ENCODE assay signal across 16 cellular contexts in the genomic region with DNA sequence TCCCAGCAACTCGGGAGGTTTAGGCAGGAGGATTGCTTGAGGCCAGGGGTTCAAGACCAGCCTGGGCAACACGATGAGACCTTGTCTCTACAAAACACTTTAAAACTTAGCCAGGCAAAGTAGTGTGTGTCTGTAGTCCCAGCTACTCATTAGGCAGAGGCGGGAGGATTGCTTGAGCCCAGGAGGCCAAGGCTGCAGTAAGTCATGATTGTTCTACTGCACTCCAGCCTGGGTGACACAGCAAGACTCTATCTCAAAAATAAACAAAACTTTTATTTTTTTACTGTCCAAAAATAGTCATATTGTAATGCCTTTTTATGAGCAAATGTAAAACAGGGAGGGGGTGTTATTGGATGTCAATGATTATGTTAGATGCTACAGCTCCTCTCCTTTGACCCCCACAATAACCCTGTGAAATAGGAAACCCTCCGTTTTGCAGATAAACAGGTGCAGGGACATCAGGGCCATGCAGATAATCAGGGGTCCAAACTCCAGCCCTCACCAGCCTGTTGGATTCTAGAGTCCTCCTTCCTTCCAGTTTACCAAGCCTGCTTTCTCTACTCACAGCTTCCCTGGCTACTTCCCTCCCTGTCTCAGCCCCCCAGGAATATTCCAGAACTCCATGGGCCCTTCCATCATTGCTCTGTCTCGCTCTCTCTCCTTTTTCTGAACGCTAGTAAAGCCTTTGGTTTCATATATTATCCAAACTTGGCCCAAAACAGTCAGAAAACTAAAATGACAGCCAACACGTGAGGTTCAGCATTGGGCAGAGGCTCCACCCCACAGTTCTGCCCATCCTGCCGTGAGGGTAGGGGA.
"Had no signal": no experiment of that assay in that cellular context is flagged by ENCODE, and none has a peak within 500 bp of the region (broad histone marks: within the 10 kb centered on the region; RNA-seq: fewer than 3 reads in every experiment).

No MANE protein-coding gene starts in this region.

- H3K9me3 Mint-ChIP-seq: activated CD4-positive, alpha-beta T cell treated with anti-CD3 and anti-CD28 coated beads, Interleukin-2, amount 10 ng/mL, durations not matched to agents 7 days and 5 days; activated T-cell treated with anti-CD3 and anti-CD28 coated beads, Interleukin-2, amount 50 U/mL, for 72 hours; stimulated activated memory B cell treated with anti-CD40 and anti-IgM and Interleukin-4, amounts not matched to agents 10 μg/mL and 1 μg/mL and 100 μg/mL, for 72 hours had no signal

- ATAC-seq: activated T-cell treated with anti-CD3 and anti-CD28 coated beads, Interleukin-2, amount 50 U/mL, for 72 hours; esophagus mucosa; gastroesophageal sphincter; heart right ventricle; left cardiac atrium; lower lobe of right lung; stimulated activated memory B cell treated with anti-CD40 and anti-IgM and Interleukin-4, amounts not matched to agents 10 μg/mL and 1 μg/mL and 100 μg/mL, for 72 hours had no signal

- H3K27me3 Mint-ChIP-seq: activated naive CD8-positive, alpha-beta T cell had no signal

- H3K27ac ChIP-seq: cardiac muscle cell, colonic mucosa, gastroesophageal sphincter, heart right ventricle, lower lobe of right lung, tibial nerve, uterus had no signal

- H3K4me1 Mint-ChIP-seq: activated CD4-positive, alpha-beta T cell treated with anti-CD3 and anti-CD28 coated beads, Interleukin-2, amount 10 ng/mL, durations not matched to agents 7 days and 5 days; stimulated activated memory B cell treated with anti-CD40 and anti-IgM and Interleukin-4, amounts not matched to agents 10 μg/mL and 1 μg/mL and 100 μg/mL, for 72 hours had no signal

- H3K4me3 Mint-ChIP-seq: activated CD4-positive, alpha-beta T cell treated with anti-CD3 and anti-CD28 coated beads, Interleukin-2, amount 10 ng/mL, durations not matched to agents 7 days and 5 days; activated naive CD8-positive, alpha-beta T cell; activated T-cell treated with anti-CD3 and anti-CD28 coated beads, Interleukin-2, amount 50 U/mL, for 72 hours; stimulated activated memory B cell treated with anti-CD40 and anti-IgM and Interleukin-4, amounts not matched to agents 10 μg/mL and 1 μg/mL and 100 μg/mL, for 72 hours had no signal

- H3K4me1 ChIP-seq: colonic mucosa, heart right ventricle, lower lobe of right lung, uterus had no signal

- H3K4me3 ChIP-seq: cardiac muscle cell, colonic mucosa, gastroesophageal sphincter, heart right ventricle, lower lobe of right lung, tibial nerve, uterus had no signal

- H3K9me3 ChIP-seq: colonic mucosa, gastroesophageal sphincter, heart right ventricle, lower lobe of right lung, tibial nerve, uterus had no signal

- H3K27ac Mint-ChIP-seq: activated CD4-positive, alpha-beta T cell treated with anti-CD3 and anti-CD28 coated beads, Interleukin-2, amount 10 ng/mL, durations not matched to agents 7 days and 5 days; activated naive CD8-positive, alpha-beta T cell; activated T-cell treated with anti-CD3 and anti-CD28 coated beads, Interleukin-2, amount 50 U/mL, for 72 hours; stimulated activated memory B cell treated with anti-CD40 and anti-IgM and Interleukin-4, amounts not matched to agents 10 μg/mL and 1 μg/mL and 100 μg/mL, for 72 hours had no signal

- DNase-seq: activated CD4-positive, alpha-beta T cell treated with anti-CD3 and anti-CD28 coated beads, Interleukin-2, amount 10 ng/mL, durations not matched to agents 7 days and 5 days; activated CD8-positive, alpha-beta memory T cell treated with anti-CD3 and anti-CD28 coated beads, Interleukin-2, amount 50 U/mL, for 48 hours; activated gamma-delta T cell; activated T-cell treated with anti-CD3 and anti-CD28 coated beads, Interleukin-2, amount 50 U/mL, for 72 hours; anterior cingulate cortex; colonic mucosa; heart right ventricle; left cardiac atrium; lower lobe of right lung; uterus had no signal

- H3K36me3 ChIP-seq: cardiac muscle cell, colonic mucosa, gastroesophageal sphincter, heart right ventricle, lower lobe of right lung, tibial nerve, uterus had no signal

- H3K27me3 ChIP-seq: colonic mucosa, tibial nerve, uterus had no signal

- H3K36me3 Mint-ChIP-seq: activated naive CD8-positive, alpha-beta T cell; stimulated activated memory B cell treated with anti-CD40 and anti-IgM and Interleukin-4, amounts not matched to agents 10 μg/mL and 1 μg/mL and 100 μg/mL, for 72 hours had no signal
